Comparison of ENCODE assay signal across 11 cellular contexts in genomic region chr7:16847381-16847860, GRCh38. TPM values are rescaled to one million over a fixed set of nuclear protein-coding genes. Genes with fewer than 3 reads are reported as not detected.
A peak's percentile ranks its signal among the peaks of the same experiment; 100 is the strongest.
DNase-seq lines count a peak whose midpoint lies in the region; ATAC-seq, FAIRE-seq and TF ChIP-seq lines count a peak whose summit lies in the region.
"Had no signal": no experiment of that assay in that cellular context is flagged by ENCODE, and none has a peak within 500 bp of the region (broad histone marks: within the 10 kb centered on the region; RNA-seq: fewer than 3 reads in every experiment).

No MANE protein-coding gene starts in this region.

- H3K27ac ChIP-seq in colonic mucosa = peak overlapping the region; percentile 65
- H3K27ac ChIP-seq in pancreas = peak overlapping the region in 2 of 4 donors; percentile 1 to 17
- no peak overlapping the region for H3K27ac ChIP-seq in dorsolateral prefrontal cortex
- H3K27ac ChIP-seq: thyroid gland had no signal

- no peak overlapping the region for H3K9ac ChIP-seq in colonic mucosa (ENCODE audit: low read depth in 2 of 2, low read length in 2 of 2)

- TF ChIP-seq CTCF in colonic mucosa (IDR thresholded peaks at IDR 0.05) (no peak), pancreas (IDR thresholded peaks at IDR 0.05) (no peak), dorsolateral prefrontal cortex (IDR thresholded peaks at IDR 0.05 in 54 of 56, conservative IDR thresholded peaks at IDR 0.05 in 2 of 56; ENCODE audit: low read depth in 1 of 56, partially characterized antibody in 56 of 56) (no peak)

- H3K4me3 ChIP-seq in HAP-1 = no peak overlapping the region
- no peak overlapping the region for H3K4me3 ChIP-seq in colonic mucosa
- H3K4me3 ChIP-seq in pancreas = no peak overlapping the region
- H3K4me3 ChIP-seq in dorsolateral prefrontal cortex = no peak overlapping the region
- H3K4me3 ChIP-seq: thyroid gland had no signal

- H3K9me3 ChIP-seq in HAP-1 (no peaks in the 10 kb centered on the region), colonic mucosa (no peaks in the 10 kb centered on the region), pancreas (no peaks in the 10 kb centered on the region)
- H3K9me3 ChIP-seq: thyroid gland had no signal

- peak; percentile 15 to 26 for DNase-seq in HAP-1 (ENCODE audit: low spot score in 2 of 2)
- DNase-seq in NCI-H2171 (lab: John Stamatoyannopoulos, UW) = peak; percentile 21
- peak; percentile 84 for DNase-seq in colonic mucosa
- DNase-seq in pancreas = peak in 4 of 6 donors; percentile 25 to 62 (median 40)
- no peak for DNase-seq in GM19239 (ENCODE audit: insufficient read length, low spot score)
- DNase-seq in dorsolateral prefrontal cortex = no peak
- no peak for DNase-seq in NCI-H82 (lab: John Stamatoyannopoulos, UW)
- DNase-seq: stimulated activated CD4-positive, alpha-beta T cell treated with anti-CD3 and anti-CD28 coated beads, Interleukin-1b, Interleukin-23, amount 100 ng/mL, for 48 hours; thyroid gland had no signal

- H3K4me1 ChIP-seq in HAP-1 (peaks cover 11% of the 10 kb centered on the region), colonic mucosa (peaks cover 7% of the 10 kb centered on the region), pancreas (peaks cover 4 to 14% (median 7%) of the 10 kb centered on the region in 3 donors)
- H3K4me1 ChIP-seq: thyroid gland had no signal

- in situ Hi-C loops in HAP-1 (cut with MboI; ENCODE audit: low sequenced_read_pairs) = no loop called here

- intact Hi-C loops in colonic mucosa (cut with DNase I) = no loop called here
- intact Hi-C loops in pancreas (cut with DNase I) = no loop called here
- intact Hi-C loops in dorsolateral prefrontal cortex (cut with DNase I) = no loop called here

- ATAC-seq in pancreas (peak; percentile 79 to 95 (median 93)), GM18867 (IDR thresholded peaks at IDR 0.05; ENCODE audit: unreplicated experiment) (no peak)

- 33 to 34% methylated on average over 6 of the region's 6 CpGs for WGBS in pancreas, 2 donors

- H3K27me3 ChIP-seq in HAP-1 (ENCODE audit: low read depth) = no peaks in the 10 kb centered on the region
- H3K27me3 ChIP-seq in colonic mucosa = no peaks in the 10 kb centered on the region
- H3K27me3 ChIP-seq in pancreas = no peaks in the 10 kb centered on the region
- H3K27me3 ChIP-seq in dorsolateral prefrontal cortex = peaks cover 0 to 5% (median 0%) of the 10 kb centered on the region in 45 donors
- H3K27me3 ChIP-seq: thyroid gland had no signal

- no peak for FAIRE-seq in pancreas (lab: Jason Lieb, UNC)
- no peak for FAIRE-seq in GM19239 (lab: Jason Lieb, UNC)

- H3K36me3 ChIP-seq in HAP-1 (replicated peaks) (no peaks in the 10 kb centered on the region), colonic mucosa (no peaks in the 10 kb centered on the region), pancreas (no peaks in the 10 kb centered on the region)
- H3K36me3 ChIP-seq: thyroid gland had no signal

RNA-seq across cellular contexts. Expression of gene AGR3, which starts 34.4 kb away (rescaled TPM):
- 100 to 1,000 TPM; 144 to 197 TPM for total RNA-seq in colonic mucosa
- 1 to 10 TPM in 5 of 6 donors, under 1 TPM in 1; 0.83 to 7.8 (median 3.4) TPM for total RNA-seq in pancreas
- 10 to 100 TPM in 1 of 2 donors, 1 to 10 TPM in 1; 5.6 to 19.2 TPM for polyA plus RNA-seq in pancreas
- total RNA-seq in dorsolateral prefrontal cortex = not detected
- total RNA-seq: activated T-helper 2 cell treated with anti-CD3 and anti-CD28 coated beads, Interferon-gamma antibody, Interleukin-2, Interleukin-4, amounts not matched to agents 10 μg/mL and 5 μg/mL and 100 μg/mL, durations not matched to agents 14 hours and 24 hours and 36 hours had no signal

RNA-seq across cellular contexts. Expression of gene AGR2, which starts 42.6 kb away (rescaled TPM):
- 1,000 to 10,000 TPM; 1,572 to 2,751 TPM for total RNA-seq in colonic mucosa
- 10 to 100 TPM in 3 of 6 donors, 1 to 10 TPM in 3; 5.4 to 31.5 (median 11.5) TPM for total RNA-seq in pancreas
- 10 to 100 TPM in 1 of 2 donors, 1 to 10 TPM in 1; 2.3 to 14.1 TPM for polyA plus RNA-seq in pancreas
- 1 to 10 TPM in 1 of 120 experiments, under 1 TPM in 3, not detected in 116; 0.53 to 1.1 (median 0.79) TPM for total RNA-seq in dorsolateral prefrontal cortex
- total RNA-seq: activated T-helper 2 cell treated with anti-CD3 and anti-CD28 coated beads, Interferon-gamma antibody, Interleukin-2, Interleukin-4, amounts not matched to agents 10 μg/mL and 5 μg/mL and 100 μg/mL, durations not matched to agents 14 hours and 24 hours and 36 hours had no signal

Comparison
In these comparisons a context has a peak if more than half of its experiments do, and no peak if none do; other contexts are left out.
1. DNase-seq: peak in HAP-1 (2 of 2), NCI-H2171 (single experiment), colonic mucosa (single experiment) and pancreas (4 of 6); none in GM19239 (single experiment), dorsolateral prefrontal cortex (0 of 10) and NCI-H82 (single experiment).
2. RNA of gene AGR3, which starts 34.4 kb away (total RNA-seq): 144 to 197 TPM in colonic mucosa; 0.83 to 7.8 TPM in pancreas and not detected in dorsolateral prefrontal cortex; every median in the first group is over 10 times any median in the second.
3. RNA of gene AGR2, which starts 42.6 kb away (total RNA-seq): 1,572 to 2,751 TPM in colonic mucosa; 5.4 to 31.5 TPM in pancreas and 0.53 to 1.1 TPM in dorsolateral prefrontal cortex; every median in the first group is over 10 times any median in the second.